ENCODE assay signal across 8 cellular contexts in the genomic region with DNA sequence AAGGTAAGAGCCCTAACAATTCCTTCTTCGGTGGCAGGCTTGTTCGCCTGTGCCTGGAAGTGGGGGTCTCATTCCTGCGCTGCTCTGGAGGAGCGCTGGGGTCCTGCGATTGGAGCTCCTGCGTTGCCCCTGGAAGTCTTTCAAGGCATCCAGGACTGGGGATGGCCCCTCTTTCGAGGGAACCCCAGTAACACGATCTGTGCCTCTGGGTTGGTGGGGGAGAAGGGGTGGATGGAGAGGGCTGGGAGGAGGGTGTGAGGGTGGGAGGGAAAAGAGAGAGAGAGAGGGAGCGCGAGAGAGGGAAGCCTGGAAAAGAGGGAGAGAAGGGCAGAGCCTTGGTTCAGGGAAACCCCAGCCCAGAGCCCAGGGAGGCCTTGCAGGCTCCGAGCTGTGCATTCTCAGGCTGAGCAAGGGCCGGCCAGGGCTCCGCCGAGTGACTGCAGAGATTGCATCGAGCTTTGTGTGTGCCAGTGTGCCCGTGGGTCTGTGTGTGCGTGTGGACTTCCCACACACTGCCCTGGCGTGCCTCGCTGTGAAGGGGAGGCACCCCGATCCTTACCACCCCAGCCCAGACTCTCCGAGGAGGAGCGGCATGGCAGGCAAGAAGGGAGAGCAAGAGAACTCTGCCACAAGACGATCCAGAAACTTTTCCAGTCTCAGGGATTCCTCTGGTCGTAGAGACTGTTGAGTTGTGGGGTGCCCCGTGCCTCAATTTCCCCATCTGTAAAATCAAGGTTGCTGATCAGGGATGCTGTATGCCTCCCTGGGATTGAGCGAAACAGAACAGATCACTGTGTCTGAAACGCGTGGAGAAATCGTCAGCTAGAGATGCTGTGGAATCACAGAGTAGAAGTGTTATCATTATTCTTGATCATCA. TPM values are rescaled to one million over a fixed set of nuclear protein-coding genes. Genes with fewer than 3 reads are reported as not detected.
A peak's percentile ranks its signal among the peaks of the same experiment; 100 is the strongest.
DNase-seq lines count a peak whose midpoint lies in the region; TF ChIP-seq lines count a peak whose summit lies in the region.

No MANE protein-coding gene starts in this region.

- POLR2A ChIA-PET in MCF 10A (lab: Yijun Ruan, JAX) = interaction anchor here (0.8 to 2.6 kb wide), 3 partner anchors 9 to 57 kb away, joined by 3 to 13 read pairs (median 3); no protein-coding TSS in a partner anchor

- TF ChIP-seq POLR2A in breast epithelium (IDR thresholded peaks at IDR 0.05) (no peak), esophagus muscularis mucosa (IDR thresholded peaks at IDR 0.05; ENCODE audit: low read depth) (no peak)

- peak overlapping the region; percentile 91 for H3K9ac ChIP-seq in mucosa of stomach (ENCODE audit: low read length)

- H3K36me3 ChIP-seq in breast epithelium = no peaks in the 10 kb centered on the region
- no peaks in the 10 kb centered on the region for H3K36me3 ChIP-seq in esophagus muscularis mucosa
- no peaks in the 10 kb centered on the region for H3K36me3 ChIP-seq in mucosa of stomach (ENCODE audit: control insufficient read depth, insufficient read depth, low read length)

- H3K36me3 Mint-ChIP-seq in MCF 10A (ENCODE audit: insufficient read depth, unreplicated experiment) (no peaks in the 10 kb centered on the region), type B pancreatic cell (peaks cover 14% of the 10 kb centered on the region)

- H3K27me3 Mint-ChIP-seq in MCF 10A (ENCODE audit: insufficient read depth, unreplicated experiment) (peaks cover 17% of the 10 kb centered on the region), type B pancreatic cell (no peaks in the 10 kb centered on the region)

- TF ChIP-seq EP300 in esophagus muscularis mucosa (IDR thresholded peaks at IDR 0.05) = no peak

- 3% methylated on average over 27 of the region's 29 CpGs for WGBS in esophagus muscularis mucosa

- H3K27me3 ChIP-seq in breast epithelium (no peaks in the 10 kb centered on the region), esophagus muscularis mucosa (no peaks in the 10 kb centered on the region), mucosa of stomach (ENCODE audit: control insufficient read depth, insufficient read depth, low read length) (no peaks in the 10 kb centered on the region)

- H3K4me1 Mint-ChIP-seq in MCF 10A (ENCODE audit: insufficient read depth, unreplicated experiment) (peaks cover 22% of the 10 kb centered on the region), type B pancreatic cell (ENCODE audit: unreplicated experiment) (peaks cover 40% of the 10 kb centered on the region)

- DNase-seq in breast epithelium (ENCODE audit: low spot score in 2 of 2) (peak in 1 of 2 donors; percentile 19), MCF 10A (ENCODE audit: unreplicated experiment) (no peak), esophagus muscularis mucosa (ENCODE audit: extremely low spot score) (no peak), type B pancreatic cell (ENCODE audit: extremely low spot score, unreplicated experiment) (peak; percentile 71), NCI-H748 treated with DMSO at 0.1 percent for 48 hours (lab: John Stamatoyannopoulos, UW) (no peak), SW 1271 (lab: John Stamatoyannopoulos, UW) (no peak)
- DNase-seq in activated CD4-positive, alpha-beta T cell treated with anti-CD3 and anti-CD28 coated beads for 48 hours = peak; percentile 47

- H3K4me3 Mint-ChIP-seq in MCF 10A (ENCODE audit: unreplicated experiment) (no peak overlapping the region), type B pancreatic cell (no peak overlapping the region)

- peak overlapping the region; percentile 79 to 84 for H3K27ac ChIP-seq in breast epithelium
- H3K27ac ChIP-seq in esophagus muscularis mucosa (replicated peaks in 1 of 4) = peak overlapping the region; percentile 88 to 95 (median 94)

- H3K9me3 Mint-ChIP-seq in MCF 10A (ENCODE audit: unreplicated experiment) (no peaks in the 10 kb centered on the region), type B pancreatic cell (no peaks in the 10 kb centered on the region)

- intact Hi-C loops in breast epithelium (cut with DNase I; ENCODE audit: low total_unique reads) (no loop called here), MCF 10A (cut with micrococcal nuclease) (loop anchor here (1.0 kb wide), 1 partner anchor 57 kb away; no protein-coding TSS in a partner anchor), esophagus muscularis mucosa (cut with DNase I) (loop anchor here (2.0 to 5.0 kb wide), 2 partner anchors 45 to 57 kb away; no protein-coding TSS in a partner anchor)

- no peaks in the 10 kb centered on the region for H3K9me3 ChIP-seq in breast epithelium
- no peaks in the 10 kb centered on the region for H3K9me3 ChIP-seq in esophagus muscularis mucosa
- no peaks in the 10 kb centered on the region for H3K9me3 ChIP-seq in mucosa of stomach (ENCODE audit: control insufficient read depth, low read length)

- no peak overlapping the region for H3K27ac Mint-ChIP-seq in MCF 10A (ENCODE audit: low read depth, unreplicated experiment)
- H3K27ac Mint-ChIP-seq in type B pancreatic cell = no peak overlapping the region

- peaks cover 0 to 4% of the 10 kb centered on the region in 2 donors for H3K4me1 ChIP-seq in breast epithelium
- peaks cover 38 to 78% (median 70%) of the 10 kb centered on the region in 4 donors for H3K4me1 ChIP-seq in esophagus muscularis mucosa
- H3K4me1 ChIP-seq in mucosa of stomach (ENCODE audit: control insufficient read depth, insufficient read depth, low read length) = peaks cover 20% of the 10 kb centered on the region

- TF ChIP-seq CTCF in breast epithelium (IDR thresholded peaks at IDR 0.05) = no peak
- no peak for TF ChIP-seq CTCF in MCF 10A (IDR thresholded peaks at IDR 0.05; ENCODE audit: unreplicated experiment)
- no peak for TF ChIP-seq CTCF in esophagus muscularis mucosa (IDR thresholded peaks at IDR 0.05)
- no peak for TF ChIP-seq CTCF in type B pancreatic cell (conservative IDR thresholded peaks at IDR 0.05)

- H3K4me3 ChIP-seq in breast epithelium = peak overlapping the region; percentile 57 to 69 (median 62)
- H3K4me3 ChIP-seq in esophagus muscularis mucosa = peak overlapping the region; percentile 67 to 74 (median 70)
- H3K4me3 ChIP-seq in mucosa of stomach (ENCODE audit: low read length) = peak overlapping the region; percentile 89

- CTCF ChIA-PET in MCF 10A (lab: Yijun Ruan, JAX) = interaction anchor here (1.2 kb wide), 1 partner anchor 11 kb away, joined by 5 read pairs; no protein-coding TSS in a partner anchor

- BruUV-seq in MCF 10A (replicated peaks; lab: Mats Ljungman, UMichigan) = no TSS peak

RNA-seq across cellular contexts. Expression of gene BCL9, which starts 0.6 kb away (rescaled TPM):
- 10 to 100 TPM; 10.7 to 13.8 (median 12.5) TPM for total RNA-seq in breast epithelium
- total RNA-seq in MCF 10A (2022) = 6.6 and 8.1 TPM in 2 replicates
- 10 to 100 TPM; 26.2 to 45.5 (median 36.2) TPM for total RNA-seq in esophagus muscularis mucosa
- 47.4 and 60.6 TPM in 2 replicates for total RNA-seq in type B pancreatic cell (ENCODE audit: low replicate concordance)

Comparison
In these comparisons a context has a peak if more than half of its experiments do, and no peak if none do; other contexts are left out.
1. DNase-seq: peak in activated CD4-positive, alpha-beta T cell treated with anti-CD3 and anti-CD28 coated beads for 48 hours (single experiment) and type B pancreatic cell (single experiment); none in MCF 10A (single experiment), esophagus muscularis mucosa (single experiment), NCI-H748 treated with DMSO at 0.1 percent for 48 hours (single experiment) and SW 1271 (0 of 2).
2. Peak in every context shown above with its lines, with median percentiles within 50 percentile points of each other: H3K4me3 ChIP-seq.